ENCODE assay signal across 20 cellular contexts in genomic region chr9:135320943-135321342, GRCh38.
DNase-seq lines count a peak whose midpoint lies in the region; TF ChIP-seq lines count a peak whose summit lies in the region.
"Had no signal": no experiment of that assay in that cellular context is flagged by ENCODE, and none has a peak within 500 bp of the region (broad histone marks: within the 10 kb centered on the region; RNA-seq: fewer than 3 reads in every experiment).

No MANE protein-coding gene starts in this region.

- H2BK12ac ChIP-seq in neuronal stem cell (ENCODE audit: low read length), result no peak overlapping the region

- no peak for TF ChIP-seq CTCF in testis (IDR thresholded peaks at IDR 0.05)

- H2BK15ac ChIP-seq in neuronal stem cell (ENCODE audit: low read length), result peak overlapping the region; percentile 33

- H3K4ac ChIP-seq in neuronal stem cell (ENCODE audit: low read length), result no peak overlapping the region

- H3K36me3 ChIP-seq in H7 (replicated peaks; ENCODE audit: control insufficient read depth, insufficient read depth, low read length) (no peaks in the 10 kb centered on the region), neuronal stem cell (replicated peaks in 1 of 2; ENCODE audit: control insufficient read depth in 2 of 2, insufficient read depth in 2 of 2, low read length in 2 of 2) (no peaks in the 10 kb centered on the region), testis (ENCODE audit: low read depth, missing control alignments) (no peaks in the 10 kb centered on the region)
- H3K36me3 ChIP-seq: HAP-1, MG63 had no signal

- TF ChIP-seq POLR2A in testis (IDR thresholded peaks at IDR 0.05), result no peak

- no peak overlapping the region for H2AFZ ChIP-seq in neuronal stem cell (ENCODE audit: low read length)

- H3K27me3 ChIP-seq in H7 (ENCODE audit: control insufficient read depth, insufficient read depth, low read length) (no peaks in the 10 kb centered on the region), neuronal stem cell (ENCODE audit: control insufficient read depth in 3 of 3, insufficient read depth in 3 of 3, low read depth in 1 of 3, low read length in 3 of 3) (no peaks in the 10 kb centered on the region), testis (no peaks in the 10 kb centered on the region)

- H3K79me1 ChIP-seq in neuronal stem cell (ENCODE audit: low read depth, low read length), result peaks cover 3% of the 10 kb centered on the region

- H4K8ac ChIP-seq in neuronal stem cell (ENCODE audit: low read depth, low read length), result no peak overlapping the region

- peaks cover 0 to 3% of the 10 kb centered on the region in 2 donors for H3K9me3 ChIP-seq in neuronal stem cell (replicated peaks in 1 of 2; ENCODE audit: control insufficient read depth in 2 of 2, insufficient read depth in 1 of 2, low read depth in 1 of 2, low read length in 2 of 2)
- no peaks in the 10 kb centered on the region for H3K9me3 ChIP-seq in testis
- H3K9me3 ChIP-seq: HAP-1 had no signal

- no peak overlapping the region for H3K4me3 ChIP-seq in H7 (ENCODE audit: insufficient read depth, low read depth, low read length)
- H3K4me3 ChIP-seq in neuronal stem cell (ENCODE audit: low read length in 2 of 2), result no peak overlapping the region
- H3K4me3 ChIP-seq in testis, result no peak overlapping the region
- H3K4me3 ChIP-seq: HAP-1, K562, MG63 had no signal

- intact Hi-C loops in testis (cut with DNase I; ENCODE audit: low total_unique reads), result no loop called here

- H3K27ac ChIP-seq in neuronal stem cell (replicated peaks; ENCODE audit: low read length) (no peak overlapping the region), testis (no peak overlapping the region)
- H3K27ac ChIP-seq: C4-2B, HL-60 had no signal

- H3K4me1 ChIP-seq in neuronal stem cell (ENCODE audit: control insufficient read depth in 2 of 2, insufficient read depth in 1 of 2, low read depth in 1 of 2, low read length in 2 of 2) (peaks cover 0 to 3% of the 10 kb centered on the region in 2 donors), testis (no peaks in the 10 kb centered on the region)
- H3K4me1 ChIP-seq: HAP-1 had no signal

- no peak overlapping the region for H2BK5ac ChIP-seq in neuronal stem cell (ENCODE audit: low read length)

- H3K4me2 ChIP-seq in neuronal stem cell (ENCODE audit: insufficient read depth, low read length, poor library complexity, severe bottlenecking), result no peak overlapping the region

- H3K23ac ChIP-seq in neuronal stem cell (ENCODE audit: low read depth, low read length, poor library complexity), result no peak overlapping the region

- DNase-seq in activated CD8-positive, alpha-beta memory T cell treated with anti-CD3 and anti-CD28 coated beads, Interleukin-2, amount 50 U/mL, for 48 hours, result peak; percentile 26
- no peak for DNase-seq in activated CD8-positive, alpha-beta memory T cell treated with anti-CD3 and anti-CD28 coated beads for 24 hours
- DNase-seq in H7, result peak; percentile 28
- DNase-seq in neuronal stem cell (ENCODE audit: low spot score), result no peak
- DNase-seq in testis, result peak; percentile 7
- DNase-seq in stimulated activated CD4-positive, alpha-beta T cell treated with anti-CD3 and anti-CD28 coated beads, Interleukin-4, amount 100 ng/mL, for 4 hours, result no peak
- no peak for DNase-seq in activated CD4-positive, CD25-positive, alpha-beta regulatory T cell (lab: John Stamatoyannopoulos, UW)
- DNase-seq in GM19238 (ENCODE audit: insufficient read length, low spot score), result no peak
- DNase-seq: Calu3; CD8-positive, alpha-beta memory T cell; GDM1; MG63; NCI-H1417 treated with DMSO at 0.1 percent for 48 hours; NCI-H187; NCI-H748 treated with DMSO at 0.1 percent for 48 hours; SIG-M5 had no signal

- H3K18ac ChIP-seq in neuronal stem cell (ENCODE audit: low read length), result peak overlapping the region; percentile 59

- peak overlapping the region; percentile 12 for H3K14ac ChIP-seq in neuronal stem cell (ENCODE audit: low read length)

- H4K91ac ChIP-seq in neuronal stem cell (ENCODE audit: low read depth, low read length, poor library complexity), result no peak overlapping the region

- WGBS in neuronal stem cell (ENCODE audit: extremely low coverage in 2 of 2, insufficient read length in 2 of 2, insufficient replicate concordance in 1 of 2), 2 donors, result no CpG with 5 or more reads among the region's 6 CpGs
- 94 to 100% methylated on average over 2 to 6 of the region's 6 CpGs for WGBS in testis, 2 donors

- no peak overlapping the region for H3K9ac ChIP-seq in neuronal stem cell (ENCODE audit: low read depth, low read length, poor library complexity)

- H2BK120ac ChIP-seq in neuronal stem cell (ENCODE audit: low read depth, low read length), result no peak overlapping the region

- H2AK5ac ChIP-seq in neuronal stem cell (ENCODE audit: low read depth, low read length), result peak overlapping the region; percentile 79

Comparison
In these comparisons a context has a peak if more than half of its experiments do, and no peak if none do; other contexts are left out.
1. DNase-seq: peak in activated CD8-positive, alpha-beta memory T cell treated with anti-CD3 and anti-CD28 coated beads, Interleukin-2, amount 50 U/mL, for 48 hours (single experiment), H7 (single experiment) and testis (single experiment); none in activated CD8-positive, alpha-beta memory T cell treated with anti-CD3 and anti-CD28 coated beads for 24 hours (single experiment), neuronal stem cell (single experiment), stimulated activated CD4-positive, alpha-beta T cell treated with anti-CD3 and anti-CD28 coated beads, Interleukin-4, amount 100 ng/mL, for 4 hours (0 of 2), activated CD4-positive, CD25-positive, alpha-beta regulatory T cell (0 of 4) and GM19238 (single experiment).